24 cellular contexts compared by ENCODE assay signal in genomic region chr13:74657765-74658164, GRCh38.
"Had no signal": no experiment of that assay in that cellular context is flagged by ENCODE, and none has a peak within 500 bp of the region (broad histone marks: within the 10 kb centered on the region; RNA-seq: fewer than 3 reads in every experiment).

No MANE protein-coding gene starts in this region.

- DNase-seq: colonic mucosa; cortex of kidney; dermis blood vessel endothelial cell; dorsolateral prefrontal cortex; effector CD4-positive, alpha-beta T cell; effector CD8-positive, alpha-beta T cell; effector memory CD4-positive, alpha-beta T cell; effector memory CD8-positive, alpha-beta T cell; endodermal cell; erythroblast; esophagus squamous epithelium; foreskin fibroblast; foreskin keratinocyte; foreskin melanocyte; gastrocnemius medialis; glutamatergic neuron; head of caudate nucleus; heart left ventricle; heart right ventricle had no signal

- ATAC-seq: effector memory CD8-positive, alpha-beta T cell; esophagus mucosa; foreskin keratinocyte; gastrocnemius medialis; gastroesophageal sphincter; heart left ventricle; heart right ventricle had no signal

- H3K4me3 ChIP-seq: colonic mucosa, coronary artery, dorsolateral prefrontal cortex, esophagus muscularis mucosa, esophagus squamous epithelium, gastrocnemius medialis, gastroesophageal sphincter, heart left ventricle, heart right ventricle had no signal

- H3K27me3 ChIP-seq: colonic mucosa, dorsolateral prefrontal cortex, esophagus muscularis mucosa, esophagus squamous epithelium, gastrocnemius medialis, gastroesophageal sphincter, heart left ventricle, heart right ventricle had no signal

- H3K36me3 ChIP-seq: colonic mucosa, esophagus muscularis mucosa, esophagus squamous epithelium, gastrocnemius medialis, gastroesophageal sphincter, heart left ventricle, heart right ventricle had no signal

- H3K4me1 ChIP-seq: colonic mucosa, esophagus muscularis mucosa, esophagus squamous epithelium, foreskin keratinocyte, gastrocnemius medialis, gastroesophageal sphincter, heart left ventricle, heart right ventricle had no signal

- H3K27ac ChIP-seq: colonic mucosa, coronary artery, dorsolateral prefrontal cortex, epithelial cell of prostate, esophagus muscularis mucosa, esophagus squamous epithelium, foreskin keratinocyte, gastrocnemius medialis, gastroesophageal sphincter, heart left ventricle, heart right ventricle had no signal

- H3K9me3 ChIP-seq: colonic mucosa, esophagus muscularis mucosa, esophagus squamous epithelium, gastrocnemius medialis had no signal
